16 cellular contexts compared by ENCODE assay signal in the genomic region with DNA sequence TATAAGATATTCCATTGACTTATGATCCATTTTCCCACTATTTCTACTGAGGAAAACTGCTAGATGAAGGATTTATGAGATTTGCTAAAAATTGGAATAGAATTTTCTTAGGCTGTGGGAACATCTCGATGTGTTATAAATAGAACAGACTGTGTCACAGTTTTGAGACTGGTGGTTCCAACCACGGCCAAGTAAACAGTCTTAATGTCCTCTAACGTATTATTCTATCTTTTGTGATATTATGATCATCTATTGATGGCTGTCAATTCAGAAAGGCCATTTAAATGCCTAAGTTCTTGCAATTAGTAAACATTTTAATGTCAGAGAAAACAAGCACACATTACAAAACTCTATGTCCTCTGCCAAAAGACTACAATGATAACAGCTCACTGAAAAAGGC.
DNase-seq lines count a peak whose midpoint lies in the region; ATAC-seq and TF ChIP-seq lines count a peak whose summit lies in the region.
"Had no signal": no experiment of that assay in that cellular context is flagged by ENCODE, and none has a peak within 500 bp of the region (broad histone marks: within the 10 kb centered on the region; RNA-seq: fewer than 3 reads in every experiment).

No MANE protein-coding gene starts in this region.

- H3K27ac Mint-ChIP-seq in activated T-cell treated with anti-CD3 and anti-CD28 coated beads, Interleukin-2, amount 50 U/mL, for 24 hours = peak overlapping the region; percentile 26
- no peak overlapping the region for H3K27ac Mint-ChIP-seq in activated T-cell treated with anti-CD3 and anti-CD28 coated beads, Interleukin-2, amount 50 U/mL, for 72 hours

- TF ChIP-seq POLR2A in heart left ventricle (IDR thresholded peaks at IDR 0.05) = no peak

- H3K27me3 Mint-ChIP-seq in activated T-cell treated with anti-CD3 and anti-CD28 coated beads, Interleukin-2, amount 50 U/mL, for 24 hours = no peaks in the 10 kb centered on the region
- H3K27me3 Mint-ChIP-seq in activated T-cell treated with anti-CD3 and anti-CD28 coated beads, Interleukin-2, amount 50 U/mL, for 72 hours (ENCODE audit: low read depth) = no peaks in the 10 kb centered on the region

- no peaks in the 10 kb centered on the region for H3K9me3 Mint-ChIP-seq in activated T-cell treated with anti-CD3 and anti-CD28 coated beads, Interleukin-2, amount 50 U/mL, for 24 hours
- no peaks in the 10 kb centered on the region for H3K9me3 Mint-ChIP-seq in activated T-cell treated with anti-CD3 and anti-CD28 coated beads, Interleukin-2, amount 50 U/mL, for 72 hours

- H3K4me3 ChIP-seq in heart left ventricle = peak overlapping the region in 1 of 12 donors; percentile 4
- H3K4me3 ChIP-seq in aorta (ENCODE audit: low read length in 2 of 2) = no peak overlapping the region
- H3K4me3 ChIP-seq: BLaER1 treated with 17β-estradiol and CSF1 and Interleukin-3, amounts not matched to agents 10 nM and 100 nM; HAP-1 had no signal

- H3K4me1 ChIP-seq in heart left ventricle = peaks cover 0 to 34% (median 9%) of the 10 kb centered on the region in 12 donors
- peaks cover 5 to 6% of the 10 kb centered on the region in 2 donors for H3K4me1 ChIP-seq in aorta (ENCODE audit: control insufficient read depth in 1 of 2, insufficient read depth in 2 of 2, low read length in 2 of 2)
- H3K4me1 ChIP-seq: BLaER1 treated with 17β-estradiol and CSF1 and Interleukin-3, amounts not matched to agents 10 nM and 100 nM; HAP-1 had no signal

- no peak for ATAC-seq in activated T-cell treated with anti-CD3 and anti-CD28 coated beads, Interleukin-2, amount 50 U/mL, for 72 hours (replicated peaks in 1 of 2)
- ATAC-seq in heart left ventricle (peak; percentile 56 to 71 (median 68)), aorta (ENCODE audit: low FRiP score) (peak; percentile 59), GM18520 (IDR thresholded peaks at IDR 0.05; ENCODE audit: unreplicated experiment) (no peak), GM18498 (IDR thresholded peaks at IDR 0.05; ENCODE audit: unreplicated experiment) (no peak)
- ATAC-seq: Panc1 had no signal

- no peaks in the 10 kb centered on the region for H3K27me3 ChIP-seq in heart left ventricle
- H3K27me3 ChIP-seq in aorta (ENCODE audit: control insufficient read depth in 1 of 2, insufficient read depth in 2 of 2, low read length in 1 of 2) = no peaks in the 10 kb centered on the region
- H3K27me3 ChIP-seq: BLaER1 treated with 17β-estradiol and CSF1 and Interleukin-3, amounts not matched to agents 10 nM and 100 nM had no signal

- H3K9me3 ChIP-seq in heart left ventricle = no peaks in the 10 kb centered on the region
- no peaks in the 10 kb centered on the region for H3K9me3 ChIP-seq in aorta (ENCODE audit: control insufficient read depth, low read length)
- H3K9me3 ChIP-seq: BLaER1 treated with 17β-estradiol and CSF1 and Interleukin-3, amounts not matched to agents 10 nM and 100 nM; HAP-1 had no signal

- DNase-seq in activated T-cell treated with anti-CD3 and anti-CD28 coated beads, Interleukin-2, amount 50 U/mL, for 24 hours = no peak
- DNase-seq in activated T-cell treated with anti-CD3 and anti-CD28 coated beads, Interleukin-2, amount 50 U/mL, for 72 hours = no peak
- no peak for DNase-seq in heart left ventricle
- peak; percentile 27 for DNase-seq in myocyte (ENCODE audit: low read depth)
- no peak for DNase-seq in aorta
- no peak for DNase-seq in stimulated activated CD4-positive, alpha-beta T cell treated with anti-CD3 and anti-CD28 coated beads, Interleukin-4, amount 100 ng/mL, for 4 hours
- DNase-seq: 8988T, Kasumi-1, NCI-H1436, NCI-H2081, NCI-H510A treated with DMSO at 0.1 percent for 48 hours had no signal

- H3K4me1 Mint-ChIP-seq in activated T-cell treated with anti-CD3 and anti-CD28 coated beads, Interleukin-2, amount 50 U/mL, for 24 hours (ENCODE audit: low read depth) = no peaks in the 10 kb centered on the region
- no peaks in the 10 kb centered on the region for H3K4me1 Mint-ChIP-seq in activated T-cell treated with anti-CD3 and anti-CD28 coated beads, Interleukin-2, amount 50 U/mL, for 72 hours (ENCODE audit: low read depth)

- H3K27ac ChIP-seq in heart left ventricle (peak overlapping the region in 11 of 12 donors; percentile 7 to 75 (median 44)), aorta (ENCODE audit: low read depth in 1 of 2, low read length in 2 of 2) (peak overlapping the region in 1 of 2 donors; percentile 28)
- H3K27ac ChIP-seq: BLaER1 treated with 17β-estradiol and CSF1 and Interleukin-3, amounts not matched to agents 10 nM and 100 nM had no signal

- H3K4me3 Mint-ChIP-seq in activated T-cell treated with anti-CD3 and anti-CD28 coated beads, Interleukin-2, amount 50 U/mL, for 24 hours = no peak overlapping the region
- H3K4me3 Mint-ChIP-seq in activated T-cell treated with anti-CD3 and anti-CD28 coated beads, Interleukin-2, amount 50 U/mL, for 72 hours = no peak overlapping the region

- intact Hi-C loops in heart left ventricle (cut with DNase I) = no loop called here
- intact Hi-C loops in aorta (cut with DNase I) = no loop called here

- H3K36me3 Mint-ChIP-seq in activated T-cell treated with anti-CD3 and anti-CD28 coated beads, Interleukin-2, amount 50 U/mL, for 24 hours (ENCODE audit: low read depth) = peaks cover 74% of the 10 kb centered on the region
- peaks cover 0 to 8% of the 10 kb centered on the region in 2 donors for H3K36me3 Mint-ChIP-seq in activated T-cell treated with anti-CD3 and anti-CD28 coated beads, Interleukin-2, amount 50 U/mL, for 72 hours (ENCODE audit: insufficient read depth in 2 of 2)

- no peak for TF ChIP-seq CTCF in heart left ventricle (IDR thresholded peaks at IDR 0.05)

- 36 to 43% (median 40%) methylated on average over 3 of the region's 3 CpGs for whole genome bisulfite sequencing in heart left ventricle, 4 donors
- WGBS in aorta, 2 donors = 2 to 5% methylated on average over 3 of the region's 3 CpGs

- H3K36me3 ChIP-seq in heart left ventricle (peaks cover 0 to 31% (median 21%) of the 10 kb centered on the region in 9 donors), aorta (ENCODE audit: control insufficient read depth in 1 of 2, insufficient read depth in 2 of 2, low read length in 1 of 2) (no peaks in the 10 kb centered on the region)
- H3K36me3 ChIP-seq: HAP-1 had no signal

Comparison
In these comparisons a context has a peak if more than half of its experiments do, and no peak if none do; other contexts are left out.
1. ATAC-seq: peak in heart left ventricle (4 of 4) and aorta (single experiment); none in activated T-cell treated with anti-CD3 and anti-CD28 coated beads, Interleukin-2, amount 50 U/mL, for 72 hours (0 of 2), GM18520 (single experiment) and GM18498 (single experiment).